1 cellular context compared by ENCODE assay signal in genomic region chr2:142951190-142952007, GRCh38.
A peak's percentile ranks its signal among the peaks of the same experiment; 100 is the strongest.
TF ChIP-seq lines count a peak whose summit lies in the region.

No MANE protein-coding gene starts in this region.

TF ChIP-seq in HepG2, 621 proteins besides CTCF, POLR2A, EP300 and RAD21 (continued from another document and continues in another):
- no peak for TF ChIP-seq MXD4 (CRISPR knock-in tag; IDR thresholded peaks at IDR 0.05)
- peak; percentile 58; the same call in 1 of the 2 replicates for TF ChIP-seq IKZF5 (CRISPR knock-in tag; IDR thresholded peaks at IDR 0.05)
- no peak for TF ChIP-seq ZBTB3 (CRISPR knock-in tag; IDR thresholded peaks at IDR 0.05; ENCODE audit: borderline replicate concordance, low read depth)
- peak; percentile 69; the same call in 1 of the 2 replicates for TF ChIP-seq PRDM10 (CRISPR knock-in tag; IDR thresholded peaks at IDR 0.05; ENCODE audit: low read depth)
- peak; percentile 74 for TF ChIP-seq HNF1A (IDR thresholded peaks at IDR 0.05; ENCODE audit: low read depth)
- TF ChIP-seq HNF1A (CRISPR knock-in tag; IDR thresholded peaks at IDR 0.05; ENCODE audit: borderline replicate concordance): peak; percentile 63; the same call in 1 of the 2 replicates
- TF ChIP-seq ZNF614 (CRISPR knock-in tag; IDR thresholded peaks at IDR 0.05; ENCODE audit: borderline replicate concordance): peak; percentile 33; the same call in 1 of the 2 replicates
- TF ChIP-seq TMF1 (CRISPR knock-in tag; IDR thresholded peaks at IDR 0.05; ENCODE audit: low read depth): no peak
- no peak for TF ChIP-seq SP1 (IDR thresholded peaks at IDR 0.05)
- no peak for TF ChIP-seq SP1 (CRISPR knock-in tag; IDR thresholded peaks at IDR 0.05)
- TF ChIP-seq FLYWCH1 (CRISPR knock-in tag; IDR thresholded peaks at IDR 0.05): no peak
- TF ChIP-seq HOMEZ (CRISPR knock-in tag; IDR thresholded peaks at IDR 0.05; ENCODE audit: low read depth): peak; percentile 86
- TF ChIP-seq ZNF639 (CRISPR knock-in tag; conservative IDR thresholded peaks at IDR 0.05): no peak
- no peak for TF ChIP-seq IRF9 (CRISPR knock-in tag; IDR thresholded peaks at IDR 0.05; ENCODE audit: borderline replicate concordance)
- TF ChIP-seq PATZ1 (CRISPR knock-in tag; IDR thresholded peaks at IDR 0.05): peak; percentile 75; the same call in 1 of the 2 replicates
- TF ChIP-seq ARID5B (CRISPR knock-in tag; IDR thresholded peaks at IDR 0.05): peak; percentile 95
- TF ChIP-seq SP2 (CRISPR knock-in tag; IDR thresholded peaks at IDR 0.05): no peak
- TF ChIP-seq GRHL1 (CRISPR knock-in tag; conservative IDR thresholded peaks at IDR 0.05): no peak
- TF ChIP-seq ZNF275 (CRISPR knock-in tag; IDR thresholded peaks at IDR 0.05; ENCODE audit: borderline replicate concordance): no peak
- no peak for TF ChIP-seq CENPX (CRISPR knock-in tag; IDR thresholded peaks at IDR 0.05)
- TF ChIP-seq SMAD3 (CRISPR knock-in tag; IDR thresholded peaks at IDR 0.05): peak; percentile 88
- no peak for TF ChIP-seq MEIS2 (CRISPR knock-in tag; IDR thresholded peaks at IDR 0.05)
- TF ChIP-seq REPIN1 (CRISPR knock-in tag; IDR thresholded peaks at IDR 0.05; ENCODE audit: borderline replicate concordance, low read depth): peak; percentile 86
- no peak for TF ChIP-seq WIZ (CRISPR knock-in tag; IDR thresholded peaks at IDR 0.05)
- no peak for TF ChIP-seq SUZ12 (IDR thresholded peaks at IDR 0.05; ENCODE audit: low read depth, low read length)
- TF ChIP-seq ZNF788 (CRISPR knock-in tag; IDR thresholded peaks at IDR 0.05; ENCODE audit: borderline replicate concordance): no peak
- TF ChIP-seq ATF1 (CRISPR knock-in tag; IDR thresholded peaks at IDR 0.05): peak; percentile 7; the same call in 1 of the 2 replicates
- peak; percentile 83 for TF ChIP-seq ARID2 (CRISPR knock-in tag; IDR thresholded peaks at IDR 0.05; ENCODE audit: borderline replicate concordance)
- no peak for TF ChIP-seq ZMAT5 (CRISPR knock-in tag; IDR thresholded peaks at IDR 0.05; ENCODE audit: borderline replicate concordance, low read depth)
- no peak for TF ChIP-seq KLF13 (CRISPR knock-in tag; IDR thresholded peaks at IDR 0.05)
